ENCODE assay signal across 23 cellular contexts in genomic region chr18:6021341-6022088, GRCh38.
DNase-seq lines count a peak whose midpoint lies in the region; ATAC-seq and TF ChIP-seq lines count a peak whose summit lies in the region.
"Had no signal": no experiment of that assay in that cellular context is flagged by ENCODE, and none has a peak within 500 bp of the region (broad histone marks: within the 10 kb centered on the region; RNA-seq: fewer than 3 reads in every experiment).

No MANE protein-coding gene starts in this region.

- H3K36me3 ChIP-seq in SJCRH30 = no peaks in the 10 kb centered on the region
- H3K36me3 ChIP-seq: pancreas had no signal

- no peaks in the 10 kb centered on the region for H3K4me1 ChIP-seq in SJCRH30
- H3K4me1 ChIP-seq: pancreas had no signal

- no peaks in the 10 kb centered on the region for H3K9me3 Mint-ChIP-seq in stimulated activated naive CD8-positive, alpha-beta T cell treated with anti-CD3 and anti-CD28 coated beads, Interleukin-15, amount 100 ng/mL, for 72 hours
- H3K9me3 Mint-ChIP-seq: activated naive CD4-positive, alpha-beta T cell treated with anti-CD3 and anti-CD28 coated beads, Interleukin-2, amount 10 ng/mL, durations not matched to agents 7 days and 5 days had no signal

- H3K4me3 ChIP-seq in SJCRH30 = no peak overlapping the region
- H3K4me3 ChIP-seq: pancreas had no signal

- no peak for DNase-seq in stimulated activated naive CD8-positive, alpha-beta T cell treated with anti-CD3 and anti-CD28 coated beads, Interleukin-15, amount 100 ng/mL, for 72 hours
- DNase-seq in stimulated activated naive CD8-positive, alpha-beta T cell treated with anti-CD3 and anti-CD28 coated beads, Interleukin-15, Interleukin-2, amounts not matched to agents 100 U/mL and 50 U/mL, for 24 hours = no peak
- DNase-seq in NOMO-1 treated with DMSO at 0.1 percent for 48 hours (lab: John Stamatoyannopoulos, UW; ENCODE audit: unreplicated experiment) = peak; percentile 91
- no peak for DNase-seq in GM13976 (ENCODE audit: low spot score)
- no peak for DNase-seq in dedifferentiated amniotic fluid mesenchymal stem cell (ENCODE audit: extremely low spot score)
- DNase-seq in SW 1271 (lab: John Stamatoyannopoulos, UW) = no peak
- DNase-seq in SJCRH30 = no peak
- DNase-seq: activated CD4-positive, CD25-positive, alpha-beta regulatory T cell treated with anti-CD3 and anti-CD28 coated beads, Interleukin-2, amount 50 U/mL, for 72 hours; activated naive CD4-positive, alpha-beta T cell treated with anti-CD3 and anti-CD28 coated beads, Interleukin-2, amount 10 ng/mL, durations not matched to agents 7 days and 5 days; activated T-cell treated with anti-CD3 and anti-CD28 coated beads, Interleukin-2, amount 50 U/mL, for 48 hours; caudate nucleus; erythroblast; GOT3; NCI-H1105; NCI-H2081; NCI-H510A; pancreas; stimulated activated CD4-positive, alpha-beta T cell treated with anti-CD3 and anti-CD28 coated beads, Interleukin-12 subunit alpha, Interleukin-12 subunit beta, amount 100 ng/mL, for 4 hours; substantia nigra had no signal

- H3K27ac ChIP-seq in SJCRH30 = no peak overlapping the region
- H3K27ac ChIP-seq: 22Rv1, pancreas had no signal

- no peak overlapping the region for H3K4me3 Mint-ChIP-seq in stimulated activated naive CD8-positive, alpha-beta T cell treated with anti-CD3 and anti-CD28 coated beads, Interleukin-15, amount 100 ng/mL, for 72 hours
- H3K4me3 Mint-ChIP-seq: activated naive CD4-positive, alpha-beta T cell treated with anti-CD3 and anti-CD28 coated beads, Interleukin-2, amount 10 ng/mL, durations not matched to agents 7 days and 5 days; B cell had no signal

- no peaks in the 10 kb centered on the region for H3K9me3 ChIP-seq in SJCRH30 (replicated peaks)
- H3K9me3 ChIP-seq: pancreas had no signal

- peak; percentile 37 for ATAC-seq in stimulated activated naive CD8-positive, alpha-beta T cell treated with anti-CD3 and anti-CD28 coated beads, Interleukin-15, amount 100 ng/mL, for 72 hours
- ATAC-seq in stimulated activated naive CD8-positive, alpha-beta T cell treated with anti-CD3 and anti-CD28 coated beads, Interleukin-15, Interleukin-2, amounts not matched to agents 100 U/mL and 50 U/mL, for 24 hours = no peak
- ATAC-seq in HG03342 (IDR thresholded peaks at IDR 0.05; ENCODE audit: unreplicated experiment) = peak; percentile 29
- ATAC-seq: pancreas, right cardiac atrium had no signal

- H3K27me3 Mint-ChIP-seq in stimulated activated naive CD8-positive, alpha-beta T cell treated with anti-CD3 and anti-CD28 coated beads, Interleukin-15, amount 100 ng/mL, for 72 hours = peaks cover 8% of the 10 kb centered on the region
- H3K27me3 Mint-ChIP-seq: activated naive CD4-positive, alpha-beta T cell treated with anti-CD3 and anti-CD28 coated beads, Interleukin-2, amount 10 ng/mL, durations not matched to agents 7 days and 5 days; B cell had no signal

- in situ Hi-C loops in GM13976 (cut with MboI; ENCODE audit: low sequenced_read_pairs, unreplicated experiment) = no loop called here

- no peak for TF ChIP-seq CTCF in GM13976 (IDR thresholded peaks at IDR 0.05; ENCODE audit: borderline replicate concordance, control extremely low read depth, extremely low read depth, insufficient read depth, missing control alignments)

- peaks cover 12% of the 10 kb centered on the region for H3K4me1 Mint-ChIP-seq in stimulated activated naive CD8-positive, alpha-beta T cell treated with anti-CD3 and anti-CD28 coated beads, Interleukin-15, amount 100 ng/mL, for 72 hours
- H3K4me1 Mint-ChIP-seq: B cell had no signal

- peak overlapping the region in 1 of 2 donors; percentile 26 for H3K27ac Mint-ChIP-seq in stimulated activated naive CD8-positive, alpha-beta T cell treated with anti-CD3 and anti-CD28 coated beads, Interleukin-15, amount 100 ng/mL, for 72 hours
- H3K27ac Mint-ChIP-seq: activated naive CD4-positive, alpha-beta T cell treated with anti-CD3 and anti-CD28 coated beads, Interleukin-2, amount 10 ng/mL, durations not matched to agents 7 days and 5 days; B cell had no signal

- H3K27me3 ChIP-seq in SJCRH30 = no peaks in the 10 kb centered on the region
- H3K27me3 ChIP-seq: pancreas had no signal
